In the genomic region with DNA sequence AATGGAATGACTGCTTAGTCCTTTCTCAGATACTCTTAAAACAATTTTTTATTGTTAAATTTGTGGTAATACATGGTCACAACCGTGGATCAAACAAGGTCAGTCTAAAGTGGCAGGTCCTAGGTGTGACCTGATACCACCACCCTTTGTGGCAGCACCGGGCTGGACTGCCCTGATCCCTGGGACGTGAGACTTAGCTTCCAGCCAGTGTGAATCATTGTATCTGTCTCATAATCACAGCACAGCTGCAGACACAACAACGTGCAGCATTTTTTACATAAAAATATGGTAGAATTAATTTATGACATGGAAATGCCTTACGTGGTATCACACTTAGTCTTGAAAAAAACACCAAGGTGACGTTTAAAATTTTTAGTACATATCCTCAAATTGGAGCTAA, we compare ENCODE assay signal across 24 cellular contexts. TPM values are rescaled to one million over a fixed set of nuclear protein-coding genes. Genes with fewer than 3 reads are reported as not detected.
DNase-seq lines count a peak whose midpoint lies in the region; ATAC-seq, FAIRE-seq and TF ChIP-seq lines count a peak whose summit lies in the region.
"Had no signal": no experiment of that assay in that cellular context is flagged by ENCODE, and none has a peak within 500 bp of the region (broad histone marks: within the 10 kb centered on the region; RNA-seq: fewer than 3 reads in every experiment).

No MANE protein-coding gene starts in this region.

- H3K36me3 Mint-ChIP-seq in GM23338 (ENCODE audit: low read depth) = peaks cover 66% of the 10 kb centered on the region

- no peaks in the 10 kb centered on the region for H3K4me1 ChIP-seq in GM23338 (ENCODE audit: insufficient read depth)
- H3K4me1 ChIP-seq in duodenal mucosa (ENCODE audit: control insufficient read depth in 1 of 2, insufficient read depth in 2 of 2, low read length in 2 of 2) = peaks cover 19 to 21% of the 10 kb centered on the region in 2 donors
- H3K4me1 ChIP-seq in pancreas = peaks cover 0 to 8% (median 7%) of the 10 kb centered on the region in 3 donors
- H3K4me1 ChIP-seq: esophagus squamous epithelium, gastrocnemius medialis, vagina had no signal

- peaks cover 6% of the 10 kb centered on the region for H3K27me3 Mint-ChIP-seq in GM23338 (ENCODE audit: insufficient read depth, low read depth, poor library complexity)
- H3K27me3 Mint-ChIP-seq: CD4-positive, alpha-beta T cell; stimulated activated naive B cell treated with anti-CD40 and anti-IgM and Interleukin-4, amounts not matched to agents 10 μg/mL and 1 μg/mL and 100 μg/mL, for 72 hours had no signal

- no peak overlapping the region for H3K9ac ChIP-seq in duodenal mucosa (ENCODE audit: low read depth in 1 of 2, low read length in 2 of 2)

- H4K20me1 ChIP-seq in GM23338 (replicated peaks; ENCODE audit: insufficient read depth) = peaks cover 20% of the 10 kb centered on the region

- intact Hi-C loops in pancreas (cut with DNase I) = no loop called here

- H3K9me3 ChIP-seq in duodenal mucosa (ENCODE audit: control insufficient read depth in 1 of 2, low read length in 2 of 2) (no peaks in the 10 kb centered on the region), pancreas (no peaks in the 10 kb centered on the region)
- H3K9me3 ChIP-seq: esophagus squamous epithelium, gastrocnemius medialis, lower lobe of right lung, vagina had no signal

- no peaks in the 10 kb centered on the region for H3K27me3 ChIP-seq in GM23338 (ENCODE audit: insufficient read depth)
- H3K27me3 ChIP-seq in duodenal mucosa (ENCODE audit: control insufficient read depth in 1 of 2, insufficient read depth in 2 of 2, low read length in 2 of 2) = no peaks in the 10 kb centered on the region
- no peaks in the 10 kb centered on the region for H3K27me3 ChIP-seq in pancreas
- H3K27me3 ChIP-seq: brain microvascular endothelial cell, esophagus squamous epithelium, gastrocnemius medialis, vagina had no signal

- WGBS in pancreas, 2 donors = 38 to 39% methylated on average over 6 of the region's 6 CpGs

- peaks cover 18% of the 10 kb centered on the region for H3K79me2 ChIP-seq in GM23338 (replicated peaks; ENCODE audit: insufficient read depth)

- H3K4me3 ChIP-seq in GM23338 (no peak overlapping the region), duodenal mucosa (ENCODE audit: low read depth in 1 of 2, low read length in 2 of 2) (peak overlapping the region in 1 of 2 donors; percentile 37), pancreas (no peak overlapping the region)
- H3K4me3 ChIP-seq: esophagus squamous epithelium, gastrocnemius medialis, lower lobe of right lung, smooth muscle cell, vagina had no signal

- no peak for FAIRE-seq in pancreas (lab: Jason Lieb, UNC)
- FAIRE-seq: colon, G401.6 had no signal

- ATAC-seq in GM23338 = no peak
- peak in 3 of 4 donors; percentile 7 to 43 (median 38) for ATAC-seq in pancreas
- ATAC-seq in GM21423 (IDR thresholded peaks at IDR 0.05; ENCODE audit: unreplicated experiment) = no peak
- ATAC-seq: gastrocnemius medialis; lower lobe of right lung; stimulated activated naive B cell treated with anti-CD40 and anti-IgM and Interleukin-4, amounts not matched to agents 10 μg/mL and 1 μg/mL and 100 μg/mL, for 72 hours; WTC11 had no signal

- no peaks in the 10 kb centered on the region for H3K9me2 ChIP-seq in GM23338 (ENCODE audit: insufficient read depth)

- DNase-seq in GM23338 (ENCODE audit: low spot score) (no peak), pancreas (no peak), HuH-7.5 (ENCODE audit: low spot score) (no peak)
- DNase-seq: activated CD4-positive, alpha-beta T cell treated with anti-CD3 and anti-CD28 coated beads, Interleukin-2, amount 50 U/mL, for 4 hours; brain microvascular endothelial cell; CD4-positive, alpha-beta T cell; DMS153; esophagus squamous epithelium; gastrocnemius medialis; HCEC 1CT; islet precursor cell; lower lobe of right lung; NCI-H187; NCI-H69; nucleus accumbens; stimulated activated naive B cell treated with anti-CD40 and anti-IgM and Interleukin-4, amounts not matched to agents 10 μg/mL and 1 μg/mL and 100 μg/mL, for 72 hours; T-helper 9 cell had no signal

- H3K27ac ChIP-seq in GM23338 (ENCODE audit: low read depth) (peak overlapping the region; percentile 45; the same call in 1 of the 2 replicates), duodenal mucosa (ENCODE audit: low read depth, low read length) (peak overlapping the region; percentile 22), pancreas (peak overlapping the region in 3 of 4 donors; percentile 2 to 65 (median 30))
- H3K27ac ChIP-seq: brain microvascular endothelial cell, esophagus squamous epithelium, gastrocnemius medialis, lower lobe of right lung, vagina had no signal

- H3K9me3 Mint-ChIP-seq in GM23338 = no peaks in the 10 kb centered on the region
- H3K9me3 Mint-ChIP-seq: CD4-positive, alpha-beta T cell; stimulated activated naive B cell treated with anti-CD40 and anti-IgM and Interleukin-4, amounts not matched to agents 10 μg/mL and 1 μg/mL and 100 μg/mL, for 72 hours; WTC11 had no signal

- TF ChIP-seq CTCF in GM23338 (conservative IDR thresholded peaks at IDR 0.05; ENCODE audit: low read depth in 2 of 2) (no peak), pancreas (IDR thresholded peaks at IDR 0.05) (no peak)

- H3K36me3 ChIP-seq in GM23338 (ENCODE audit: insufficient read depth) (no peaks in the 10 kb centered on the region; the same call in 1 of the 2 replicates), duodenal mucosa (ENCODE audit: control insufficient read depth in 1 of 2, insufficient read depth in 2 of 2, low read length in 2 of 2) (peaks cover 23 to 62% of the 10 kb centered on the region in 2 donors), pancreas (no peaks in the 10 kb centered on the region)

- no peak overlapping the region for H3K4me3 Mint-ChIP-seq in GM23338
- H3K4me3 Mint-ChIP-seq: CD4-positive, alpha-beta T cell; stimulated activated naive B cell treated with anti-CD40 and anti-IgM and Interleukin-4, amounts not matched to agents 10 μg/mL and 1 μg/mL and 100 μg/mL, for 72 hours; WTC11 had no signal

- no peak overlapping the region for H3K27ac Mint-ChIP-seq in GM23338
- H3K27ac Mint-ChIP-seq: CD4-positive, alpha-beta T cell had no signal

- peaks cover 18% of the 10 kb centered on the region; the same call in 1 of the 2 replicates for H3F3A ChIP-seq in GM23338 (replicated peaks; ENCODE audit: low read depth)

- no peak overlapping the region for H3K4me2 ChIP-seq in GM23338
- H3K4me2 ChIP-seq: smooth muscle cell had no signal

- H3K4me1 Mint-ChIP-seq in GM23338 = no peaks in the 10 kb centered on the region

- no peak overlapping the region for H2AFZ ChIP-seq in GM23338

TF ChIP-seq in GM23338, 12 proteins besides CTCF, POLR2A, EP300 and RAD21 (continues in another document):
- TF ChIP-seq NANOG (IDR thresholded peaks at IDR 0.05; ENCODE audit: borderline replicate concordance) (no peak), POLR2AphosphoS5 (IDR thresholded peaks at IDR 0.05; ENCODE audit: low read depth) (no peak)

RNA-seq across cellular contexts. Expression of gene TOR1B, which starts 7.8 kb away (rescaled TPM):
- total RNA-seq in GM23338 (2014; rRNA removed; shearing (Covaris generic)) = 36.2 and 42.4 TPM in 2 replicates
- 8.8 and 10.6 TPM in 2 replicates for polyA plus RNA-seq in GM23338 (2016; fragmentation: Nextera tagmentation; extraction: Ambion mirVana)
- 10 to 100 TPM in 5 of 6 donors, 1 to 10 TPM in 1; 7.6 to 17.3 (median 12.0) TPM for total RNA-seq in pancreas
- polyA plus RNA-seq in pancreas = 10 to 100 TPM in 1 of 2 donors, 1 to 10 TPM in 1; 6.1 to 10.5 TPM

RNA-seq across cellular contexts. Expression of gene TOR1A, which starts 13.1 kb away (rescaled TPM):
- 33.9 and 45.7 TPM in 2 replicates for total RNA-seq in GM23338 (2014; rRNA removed; shearing (Covaris generic))
- polyA plus RNA-seq in GM23338 (2016; fragmentation: Nextera tagmentation; extraction: Ambion mirVana) (23.6 and 24.2 TPM in 2 replicates), pancreas (10 to 100 TPM; 10.0 to 15.3 TPM)
- total RNA-seq in pancreas = 10 to 100 TPM in 5 of 6 donors, 1 to 10 TPM in 1; 8.9 to 17.5 (median 12.2) TPM

RNA-seq across cellular contexts. Expression of gene C9orf78, which starts 24.3 kb away (rescaled TPM):
- total RNA-seq in GM23338 (2014; rRNA removed; shearing (Covaris generic)) = 34.4 and 46.1 TPM in 2 replicates
- 72.8 and 84.6 TPM in 2 replicates for polyA plus RNA-seq in GM23338 (2016; fragmentation: Nextera tagmentation; extraction: Ambion mirVana)
- 10 to 100 TPM; 16.3 to 22.4 (median 17.2) TPM for total RNA-seq in pancreas
- 10 to 100 TPM; 24.2 to 38.6 TPM for polyA plus RNA-seq in pancreas

RNA-seq across cellular contexts. Expression of gene USP20, which starts 24.5 kb away (rescaled TPM):
- 12.0 and 13.0 TPM in 2 replicates for total RNA-seq in GM23338 (2014; rRNA removed; shearing (Covaris generic))
- polyA plus RNA-seq in GM23338 (2016; fragmentation: Nextera tagmentation; extraction: Ambion mirVana) (9.9 and 10.4 TPM in 2 replicates), pancreas (10 to 100 TPM; 38.8 to 54.8 TPM)
- 10 to 100 TPM in 5 of 6 donors, 1 to 10 TPM in 1; 9.7 to 20.2 (median 13.1) TPM for total RNA-seq in pancreas

RNA-seq across cellular contexts. Expression of gene PTGES, which starts 57.9 kb away (rescaled TPM):
- total RNA-seq in GM23338 (2014; rRNA removed; shearing (Covaris generic)) = 3.6 and 3.9 TPM in 2 replicates
- polyA plus RNA-seq in GM23338 (2016; fragmentation: Nextera tagmentation; extraction: Ambion mirVana) (2.8 and 3.3 TPM in 2 replicates), pancreas (1 to 10 TPM in 1 of 2 donors, under 1 TPM in 1; 0.75 to 1.8 TPM)
- total RNA-seq in pancreas = 1 to 10 TPM in 3 of 6 donors, under 1 TPM in 3; 0.16 to 2.5 (median 0.77) TPM

Comparison
In these comparisons a context has a peak if more than half of its experiments do, and no peak if none do; other contexts are left out.
1. ATAC-seq: peak in pancreas (3 of 4); none in GM23338 (single experiment) and GM21423 (single experiment).
2. Peak in every context shown above with its lines, with median percentiles within 50 percentile points of each other: H3K27ac ChIP-seq.